In genomic region chr13:48126944-48127814, GRCh38 we compare ENCODE assay signal across 1 cellular context.
TF ChIP-seq lines count a peak whose summit lies in the region.

No MANE protein-coding gene starts in this region.

TF ChIP-seq in HepG2, 621 proteins besides CTCF, POLR2A, EP300 and RAD21 (continued from another document and continues in another):
- TF ChIP-seq ZEB1 (IDR thresholded peaks at IDR 0.05; ENCODE audit: insufficient replicate concordance, low read depth) (no peak), GMEB2 (CRISPR knock-in tag; IDR thresholded peaks at IDR 0.05; ENCODE audit: low read depth) (no peak), ZMYM4 (CRISPR knock-in tag; IDR thresholded peaks at IDR 0.05) (peak; percentile 28; the same call in 1 of the 2 replicates), CEBPB (IDR thresholded peaks at IDR 0.05; ENCODE audit: borderline replicate concordance, low read depth, low read length) (no peak), ZNF180 (CRISPR knock-in tag; IDR thresholded peaks at IDR 0.05; ENCODE audit: borderline replicate concordance, low read depth) (no peak), ZNF619 (CRISPR knock-in tag; IDR thresholded peaks at IDR 0.05) (no peak), E2F5 (CRISPR knock-in tag; conservative IDR thresholded peaks at IDR 0.05) (no peak), ZNF782 (CRISPR knock-in tag; IDR thresholded peaks at IDR 0.05; ENCODE audit: borderline replicate concordance) (no peak), ZFX (CRISPR knock-in tag; IDR thresholded peaks at IDR 0.05; ENCODE audit: low read depth) (0 out of 2 replicates have a peak, but pooled peaks have one; percentile 21), STAT5B (CRISPR knock-in tag; IDR thresholded peaks at IDR 0.05) (no peak), ZNF432 (CRISPR knock-in tag; IDR thresholded peaks at IDR 0.05; ENCODE audit: borderline replicate concordance) (no peak), ELF1 (CRISPR knock-in tag; IDR thresholded peaks at IDR 0.05) (peak; percentile 12; the same call in 1 of the 2 replicates), ZBTB33 (CRISPR knock-in tag; IDR thresholded peaks at IDR 0.05) (no peak), SMAD3 (CRISPR knock-in tag; IDR thresholded peaks at IDR 0.05) (0 out of 2 replicates have a peak, but pooled peaks have one; percentile 29), DRAP1 (CRISPR knock-in tag; IDR thresholded peaks at IDR 0.05) (no peak), SP2 (CRISPR knock-in tag; IDR thresholded peaks at IDR 0.05) (no peak), ZNF317 (CRISPR knock-in tag; IDR thresholded peaks at IDR 0.05) (0 out of 2 replicates have a peak, but pooled peaks have one; percentile 51), MEIS2 (CRISPR knock-in tag; IDR thresholded peaks at IDR 0.05) (0 out of 2 replicates have a peak, but pooled peaks have one; percentile 24), ZNF24 (IDR thresholded peaks at IDR 0.05) (0 out of 2 replicates have a peak, but pooled peaks have one; percentile 48), SOX6 (IDR thresholded peaks at IDR 0.05) (no peak), SOX6 (CRISPR knock-in tag; IDR thresholded peaks at IDR 0.05) (peak; percentile 35; the same call in 1 of the 2 replicates), STAG1 (CRISPR knock-in tag; IDR thresholded peaks at IDR 0.05) (peak; percentile 80), ARNTL (CRISPR knock-in tag; IDR thresholded peaks at IDR 0.05) (no peak), ZNF337 (CRISPR knock-in tag; IDR thresholded peaks at IDR 0.05; ENCODE audit: borderline replicate concordance, low read depth) (no peak), ZNF761 (CRISPR knock-in tag; conservative IDR thresholded peaks at IDR 0.05) (no peak), ZGPAT (CRISPR knock-in tag; IDR thresholded peaks at IDR 0.05) (0 out of 2 replicates have a peak, but pooled peaks have one; percentile 29), SOX5 (CRISPR knock-in tag; IDR thresholded peaks at IDR 0.05; ENCODE audit: borderline replicate concordance) (0 out of 2 replicates have a peak, but pooled peaks have one; percentile 2), KAT8 (CRISPR knock-in tag; IDR thresholded peaks at IDR 0.05) (no peak), ELF3 (CRISPR knock-in tag; IDR thresholded peaks at IDR 0.05) (no peak; the same call in 1 of the 2 replicates), HNF1A (IDR thresholded peaks at IDR 0.05; ENCODE audit: low read depth) (no peak), HNF1A (CRISPR knock-in tag; IDR thresholded peaks at IDR 0.05; ENCODE audit: borderline replicate concordance) (no peak), ZNF572 (CRISPR knock-in tag; IDR thresholded peaks at IDR 0.05) (no peak), ETV5 (CRISPR knock-in tag; IDR thresholded peaks at IDR 0.05; ENCODE audit: borderline replicate concordance) (peak; percentile 57; the same call in 1 of the 2 replicates), ZNF3 (CRISPR knock-in tag; IDR thresholded peaks at IDR 0.05) (no peak), MIXL1 (CRISPR knock-in tag; IDR thresholded peaks at IDR 0.05) (peak; percentile 92)
- TF ChIP-seq, protein P1, sequence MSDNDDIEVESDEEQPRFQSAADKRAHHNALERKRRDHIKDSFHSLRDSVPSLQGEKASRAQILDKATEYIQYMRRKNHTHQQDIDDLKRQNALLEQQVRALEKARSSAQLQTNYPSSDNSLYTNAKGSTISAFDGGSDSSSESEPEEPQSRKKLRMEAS (IDR thresholded peaks at IDR 0.05): no peak
- TF ChIP-seq, protein P2, sequence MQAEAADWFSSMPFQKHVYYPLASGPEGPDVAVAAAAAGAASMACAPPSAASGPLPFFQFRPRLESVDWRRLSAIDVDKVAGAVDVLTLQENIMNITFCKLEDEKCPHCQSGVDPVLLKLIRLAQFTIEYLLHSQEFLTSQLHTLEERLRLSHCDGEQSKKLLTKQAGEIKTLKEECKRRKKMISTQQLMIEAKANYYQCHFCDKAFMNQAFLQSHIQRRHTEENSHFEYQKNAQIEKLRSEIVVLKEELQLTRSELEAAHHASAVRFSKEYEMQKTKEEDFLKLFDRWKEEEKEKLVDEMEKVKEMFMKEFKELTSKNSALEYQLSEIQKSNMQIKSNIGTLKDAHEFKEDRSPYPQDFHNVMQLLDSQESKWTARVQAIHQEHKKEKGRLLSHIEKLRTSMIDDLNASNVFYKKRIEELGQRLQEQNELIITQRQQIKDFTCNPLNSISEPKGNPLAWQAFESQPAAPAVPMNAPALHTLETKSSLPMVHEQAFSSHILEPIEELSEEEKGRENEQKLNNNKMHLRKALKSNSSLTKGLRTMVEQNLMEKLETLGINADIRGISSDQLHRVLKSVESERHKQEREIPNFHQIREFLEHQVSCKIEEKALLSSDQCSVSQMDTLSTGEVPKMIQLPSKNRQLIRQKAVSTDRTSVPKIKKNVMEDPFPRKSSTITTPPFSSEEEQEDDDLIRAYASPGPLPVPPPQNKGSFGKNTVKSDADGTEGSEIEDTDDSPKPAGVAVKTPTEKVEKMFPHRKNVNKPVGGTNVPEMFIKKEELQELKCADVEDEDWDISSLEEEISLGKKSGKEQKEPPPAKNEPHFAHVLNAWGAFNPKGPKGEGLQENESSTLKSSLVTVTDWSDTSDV (CRISPR knock-in tag; IDR thresholded peaks at IDR 0.05): no peak
- TF ChIP-seq, protein P3, sequence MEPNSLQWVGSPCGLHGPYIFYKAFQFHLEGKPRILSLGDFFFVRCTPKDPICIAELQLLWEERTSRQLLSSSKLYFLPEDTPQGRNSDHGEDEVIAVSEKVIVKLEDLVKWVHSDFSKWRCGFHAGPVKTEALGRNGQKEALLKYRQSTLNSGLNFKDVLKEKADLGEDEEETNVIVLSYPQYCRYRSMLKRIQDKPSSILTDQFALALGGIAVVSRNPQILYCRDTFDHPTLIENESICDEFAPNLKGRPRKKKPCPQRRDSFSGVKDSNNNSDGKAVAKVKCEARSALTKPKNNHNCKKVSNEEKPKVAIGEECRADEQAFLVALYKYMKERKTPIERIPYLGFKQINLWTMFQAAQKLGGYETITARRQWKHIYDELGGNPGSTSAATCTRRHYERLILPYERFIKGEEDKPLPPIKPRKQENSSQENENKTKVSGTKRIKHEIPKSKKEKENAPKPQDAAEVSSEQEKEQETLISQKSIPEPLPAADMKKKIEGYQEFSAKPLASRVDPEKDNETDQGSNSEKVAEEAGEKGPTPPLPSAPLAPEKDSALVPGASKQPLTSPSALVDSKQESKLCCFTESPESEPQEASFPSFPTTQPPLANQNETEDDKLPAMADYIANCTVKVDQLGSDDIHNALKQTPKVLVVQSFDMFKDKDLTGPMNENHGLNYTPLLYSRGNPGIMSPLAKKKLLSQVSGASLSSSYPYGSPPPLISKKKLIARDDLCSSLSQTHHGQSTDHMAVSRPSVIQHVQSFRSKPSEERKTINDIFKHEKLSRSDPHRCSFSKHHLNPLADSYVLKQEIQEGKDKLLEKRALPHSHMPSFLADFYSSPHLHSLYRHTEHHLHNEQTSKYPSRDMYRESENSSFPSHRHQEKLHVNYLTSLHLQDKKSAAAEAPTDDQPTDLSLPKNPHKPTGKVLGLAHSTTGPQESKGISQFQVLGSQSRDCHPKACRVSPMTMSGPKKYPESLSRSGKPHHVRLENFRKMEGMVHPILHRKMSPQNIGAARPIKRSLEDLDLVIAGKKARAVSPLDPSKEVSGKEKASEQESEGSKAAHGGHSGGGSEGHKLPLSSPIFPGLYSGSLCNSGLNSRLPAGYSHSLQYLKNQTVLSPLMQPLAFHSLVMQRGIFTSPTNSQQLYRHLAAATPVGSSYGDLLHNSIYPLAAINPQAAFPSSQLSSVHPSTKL (CRISPR knock-in tag; IDR thresholded peaks at IDR 0.05): peak; percentile 45; the same call in 1 of the 2 replicates
- TF ChIP-seq, protein P4, sequence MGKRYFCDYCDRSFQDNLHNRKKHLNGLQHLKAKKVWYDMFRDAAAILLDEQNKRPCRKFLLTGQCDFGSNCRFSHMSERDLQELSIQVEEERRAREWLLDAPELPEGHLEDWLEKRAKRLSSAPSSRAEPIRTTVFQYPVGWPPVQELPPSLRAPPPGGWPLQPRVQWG (CRISPR knock-in tag; IDR thresholded peaks at IDR 0.05; ENCODE audit: borderline replicate concordance, low read depth): no peak
- TF ChIP-seq, protein P5, sequence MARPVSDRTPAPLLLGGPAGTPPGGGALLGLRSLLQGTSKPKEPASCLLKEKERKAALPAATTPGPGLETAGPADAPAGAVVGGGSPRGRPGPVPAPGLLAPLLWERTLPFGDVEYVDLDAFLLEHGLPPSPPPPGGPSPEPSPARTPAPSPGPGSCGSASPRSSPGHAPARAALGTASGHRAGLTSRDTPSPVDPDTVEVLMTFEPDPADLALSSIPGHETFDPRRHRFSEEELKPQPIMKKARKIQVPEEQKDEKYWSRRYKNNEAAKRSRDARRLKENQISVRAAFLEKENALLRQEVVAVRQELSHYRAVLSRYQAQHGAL (CRISPR knock-in tag; IDR thresholded peaks at IDR 0.05; ENCODE audit: not compliant biosample characterization): no peak
